ENCODE assay signal across 8 cellular contexts in genomic region chr7:101132626-101133600, GRCh38. TPM values are rescaled to one million over a fixed set of nuclear protein-coding genes. Genes with fewer than 3 reads are reported as not detected.
DNase-seq lines count a peak whose midpoint lies in the region; ATAC-seq and TF ChIP-seq lines count a peak whose summit lies in the region.
"Not testable (repeated sequence)": the region's sequence is repeated elsewhere in the genome, so short reads cannot be mapped to it uniquely, and the experiment has no call there.
"Had no signal": no experiment of that assay in that cellular context is flagged by ENCODE, and none has a peak within 500 bp of the region (broad histone marks: within the 10 kb centered on the region; RNA-seq: fewer than 3 reads in every experiment).

No MANE protein-coding gene starts in this region.

- not testable (repeated sequence) for H3K27me3 ChIP-seq in IMR-90 (ENCODE audit: control insufficient read depth, insufficient read depth, low read length); fibroblast of lung (ENCODE audit: control insufficient read depth, insufficient read depth, low read length); neuronal stem cell (ENCODE audit: control insufficient read depth in 3 of 3, insufficient read depth in 3 of 3, low read depth in 1 of 3, low read length in 3 of 3)

- not testable (repeated sequence) for H4K5ac ChIP-seq in IMR-90 (ENCODE audit: low read depth, low read length)

- not testable (repeated sequence) for H3K56ac ChIP-seq in IMR-90 (ENCODE audit: extremely low read depth, insufficient read depth, low read length)

- DNase-seq in IMR-90; fibroblast of lung (ENCODE audit: low read depth in 2 of 2); neuronal stem cell (ENCODE audit: low spot score): not testable (repeated sequence)
- DNase-seq in cardiac fibroblast (ENCODE audit: low read depth in 2 of 2) = peak; percentile 57 to 81

- H2BK12ac ChIP-seq in neuronal stem cell (ENCODE audit: low read length) = not testable (repeated sequence)

- peak overlapping the region; percentile 77; the same call in 1 of the 2 replicates for H2AK5ac ChIP-seq in IMR-90 (ENCODE audit: low read depth, low read length)
- H2AK5ac ChIP-seq in neuronal stem cell (ENCODE audit: low read depth, low read length) = peak overlapping the region; percentile 23

- WGBS in IMR-90 (ENCODE audit: extremely low coverage in 2 of 2, insufficient read length in 1 of 2), 2 experiments = 78% methylated on average over 6 of the region's 18 CpGs; no CpG with 5 or more reads in 1 of the 2 experiments
- WGBS in neuronal stem cell (ENCODE audit: extremely low coverage in 2 of 2, insufficient read length in 2 of 2, insufficient replicate concordance in 1 of 2), 2 donors = no CpG with 5 or more reads among the region's 18 CpGs

- not testable (repeated sequence) for H3K4me2 ChIP-seq in IMR-90 (ENCODE audit: low read depth, low read length); fibroblast of lung (ENCODE audit: extremely low read depth, insufficient read depth, low read length); neuronal stem cell (ENCODE audit: insufficient read depth, low read length, poor library complexity, severe bottlenecking)

- peak overlapping the region; percentile 66 for H2BK5ac ChIP-seq in IMR-90 (ENCODE audit: low read depth, low read length, poor library complexity, severe bottlenecking)
- H2BK5ac ChIP-seq in neuronal stem cell (ENCODE audit: low read length) = not testable (repeated sequence)

- H4K20me1 ChIP-seq in IMR-90 (ENCODE audit: insufficient read depth, low read length) = peaks cover 75% of the 10 kb centered on the region
- H4K20me1 ChIP-seq in fibroblast of lung (ENCODE audit: control insufficient read depth, extremely low read depth, insufficient read depth, low read length) = not testable (repeated sequence)

- not testable (repeated sequence) for H4K91ac ChIP-seq in IMR-90 (ENCODE audit: insufficient read depth, low read depth, low read length)
- peak overlapping the region; percentile 73 for H4K91ac ChIP-seq in neuronal stem cell (ENCODE audit: low read depth, low read length, poor library complexity)

- peak overlapping the region; percentile 1; the same call in 1 of the 2 replicates for H3K9ac ChIP-seq in IMR-90 (ENCODE audit: low read depth, low read length)
- H3K9ac ChIP-seq in fibroblast of lung (ENCODE audit: insufficient read depth, low read length); neuronal stem cell (ENCODE audit: low read depth, low read length, poor library complexity): not testable (repeated sequence)

- H3K36me3 Mint-ChIP-seq in activated T-helper 17 cell treated with anti-CD3 and anti-CD28 coated beads, Interleukin-2, amount 50 U/mL, for 72 hours (ENCODE audit: low read depth) = not testable (repeated sequence)

- peaks cover 30% of the 10 kb centered on the region for H3K79me2 ChIP-seq in fibroblast of lung (ENCODE audit: control insufficient read depth, insufficient read depth, low read length)

- dilution Hi-C loops in IMR-90 (cut with HindIII; ENCODE audit: low sequenced_read_pairs, unreplicated experiment) = not testable (repeated sequence)

- CTCF ChIA-PET in IMR-90 (lab: Yijun Ruan, JAX) = interaction anchor here (1.6 kb wide), 1 partner anchor 9 kb away, joined by 3 read pairs; no protein-coding TSS in a partner anchor

- H3K4me1 ChIP-seq in IMR-90 (ENCODE audit: control insufficient read depth, insufficient read depth, low read length) (peaks cover 23% of the 10 kb centered on the region; the same call in 1 of the 2 replicates), fibroblast of lung (ENCODE audit: control insufficient read depth, extremely low read depth, insufficient read depth, low read length) (peaks cover 32% of the 10 kb centered on the region), neuronal stem cell (ENCODE audit: control insufficient read depth in 2 of 2, insufficient read depth in 1 of 2, low read depth in 1 of 2, low read length in 2 of 2) (peaks cover 14 to 16% of the 10 kb centered on the region in 2 donors)

- H3K14ac ChIP-seq in IMR-90 (replicated peaks; ENCODE audit: low read depth, low read length) = 0 out of 2 replicates have a peak overlapping the region, but pooled peaks have one; percentile 77
- not testable (repeated sequence) for H3K14ac ChIP-seq in neuronal stem cell (ENCODE audit: low read length)

- not testable (repeated sequence) for TF ChIP-seq CTCF in IMR-90 (conservative IDR thresholded peaks at IDR 0.05; ENCODE audit: low read depth, low read length); cardiac fibroblast (IDR thresholded peaks at IDR 0.05; ENCODE audit: low read depth, low read length); fibroblast of lung (conservative IDR thresholded peaks at IDR 0.05 in 1 of 2, IDR thresholded peaks at IDR 0.05 in 1 of 2; ENCODE audit: low read depth in 1 of 2, low read length in 2 of 2)

- H3K23ac ChIP-seq in IMR-90 (ENCODE audit: low read depth, low read length) = 0 out of 2 replicates have a peak overlapping the region, but pooled peaks have one; percentile 85
- H3K23ac ChIP-seq in neuronal stem cell (ENCODE audit: low read depth, low read length, poor library complexity) = not testable (repeated sequence)

- not testable (repeated sequence) for H2BK15ac ChIP-seq in IMR-90 (ENCODE audit: low read depth, low read length); neuronal stem cell (ENCODE audit: low read length)

- BruUV-seq in IMR-90 (replicated peaks; lab: Mats Ljungman, UMichigan) = not testable (repeated sequence)

- not testable (repeated sequence) for H2BK20ac ChIP-seq in IMR-90 (ENCODE audit: low read depth, low read length)

- ATAC-seq in IMR-90 (ENCODE audit: low read depth); activated T-helper 17 cell treated with anti-CD3 and anti-CD28 coated beads, Interleukin-2, amount 50 U/mL, for 72 hours (replicated peaks): not testable (repeated sequence)

- H3K4me1 Mint-ChIP-seq in activated T-helper 17 cell treated with anti-CD3 and anti-CD28 coated beads, Interleukin-2, amount 50 U/mL, for 72 hours = peaks cover 14% of the 10 kb centered on the region

- H3K27ac Mint-ChIP-seq in activated T-helper 17 cell treated with anti-CD3 and anti-CD28 coated beads, Interleukin-2, amount 50 U/mL, for 72 hours = peak overlapping the region; percentile 7

- peak overlapping the region; percentile 52; the same call in 1 of the 2 replicates for H3K4ac ChIP-seq in IMR-90 (ENCODE audit: low read depth, low read length)
- not testable (repeated sequence) for H3K4ac ChIP-seq in neuronal stem cell (ENCODE audit: low read length)

- in situ Hi-C loops in IMR-90 (cut with MboI; ENCODE audit: low sequenced_read_pairs) = not testable (repeated sequence)

- peak overlapping the region in 1 of 2 experiments; percentile 50; a peak in 1 of 4 replicates for H4K8ac ChIP-seq in IMR-90 (ENCODE audit: low read depth in 2 of 2, low read length in 2 of 2)
- H4K8ac ChIP-seq in neuronal stem cell (ENCODE audit: low read depth, low read length) = not testable (repeated sequence)

- peak; percentile 49 for TF ChIP-seq POLR2A in IMR-90 (IDR thresholded peaks at IDR 0.05; ENCODE audit: low read depth, low read length)

- not testable (repeated sequence) for H3K9me1 ChIP-seq in IMR-90 (ENCODE audit: insufficient read depth, low read length)

- H2AK9ac ChIP-seq in IMR-90 (replicated peaks; ENCODE audit: low read depth, low read length, poor library complexity) = not testable (repeated sequence)

- not testable (repeated sequence) for H3K9me3 Mint-ChIP-seq in activated T-helper 17 cell treated with anti-CD3 and anti-CD28 coated beads, Interleukin-2, amount 50 U/mL, for 72 hours

- not testable (repeated sequence) for H3K4me3 Mint-ChIP-seq in activated T-helper 17 cell treated with anti-CD3 and anti-CD28 coated beads, Interleukin-2, amount 50 U/mL, for 72 hours

- not testable (repeated sequence) for H2BK120ac ChIP-seq in IMR-90 (ENCODE audit: low read depth, low read length); neuronal stem cell (ENCODE audit: low read depth, low read length)

- TF ChIP-seq RAD21 in IMR-90 (IDR thresholded peaks at IDR 0.05; ENCODE audit: low read length) = not testable (repeated sequence)

- intact Hi-C loops in IMR-90 (cut with micrococcal nuclease) = not testable (repeated sequence)

- H3K79me1 ChIP-seq in IMR-90 (ENCODE audit: low read depth in 1 of 2, low read length in 2 of 2) = peaks cover 19 to 65% of the 10 kb centered on the region in 2 experiments; a peak in 3 of 4 replicates
- H3K79me1 ChIP-seq in neuronal stem cell (ENCODE audit: low read depth, low read length) = not testable (repeated sequence)

- H3K27me3 Mint-ChIP-seq in activated T-helper 17 cell treated with anti-CD3 and anti-CD28 coated beads, Interleukin-2, amount 50 U/mL, for 72 hours = peaks cover 22% of the 10 kb centered on the region

- peak overlapping the region; percentile 26; the same call in 1 of the 2 replicates for H3K27ac ChIP-seq in IMR-90 (ENCODE audit: insufficient read depth, low read length)
- H3K27ac ChIP-seq in fibroblast of lung (ENCODE audit: insufficient read depth, low read length) = peak overlapping the region; percentile 33
- H3K27ac ChIP-seq in neuronal stem cell (replicated peaks; ENCODE audit: low read length) = not testable (repeated sequence)

- H3K36me3 ChIP-seq in IMR-90 (ENCODE audit: control insufficient read depth, insufficient read depth, low read length) (peaks cover 56% of the 10 kb centered on the region), fibroblast of lung (ENCODE audit: control insufficient read depth, insufficient read depth, low read length) (peaks cover 39% of the 10 kb centered on the region)
- H3K36me3 ChIP-seq in neuronal stem cell (replicated peaks in 1 of 2; ENCODE audit: control insufficient read depth in 2 of 2, insufficient read depth in 2 of 2, low read length in 2 of 2) = not testable (repeated sequence)

- not testable (repeated sequence) for H2AFZ ChIP-seq in IMR-90 (replicated peaks; ENCODE audit: low read length, poor library complexity); fibroblast of lung (ENCODE audit: low read length); neuronal stem cell (ENCODE audit: low read length)

- H3K18ac ChIP-seq in IMR-90 (ENCODE audit: low read depth, low read length) = not testable (repeated sequence)
- H3K18ac ChIP-seq in neuronal stem cell (ENCODE audit: low read length) = peak overlapping the region; percentile 33

- not testable (repeated sequence) for H3K9me3 ChIP-seq in IMR-90 (ENCODE audit: control insufficient read depth, insufficient read depth, low read length); fibroblast of lung (ENCODE audit: control insufficient read depth, insufficient read depth, low read depth, low read length); neuronal stem cell (replicated peaks in 1 of 2; ENCODE audit: control insufficient read depth in 2 of 2, insufficient read depth in 1 of 2, low read depth in 1 of 2, low read length in 2 of 2)

- POLR2A ChIA-PET in IMR-90 (lab: Charles Lee; ENCODE audit: unreplicated experiment) = interaction anchor here (0.7 kb wide), 1 partner anchor 297 kb away, joined by 5 read pairs; no protein-coding TSS in a partner anchor

- H3K4me3 ChIP-seq in IMR-90 (ENCODE audit: insufficient read depth, low read depth, low read length); fibroblast of lung (replicated peaks in 1 of 4; ENCODE audit: control extremely low read depth in 1 of 4, insufficient read depth in 1 of 4, low read depth in 3 of 4, low read length in 4 of 4); neuronal stem cell (ENCODE audit: low read length in 2 of 2): not testable (repeated sequence)
- peak overlapping the region in 1 of 2 donors; percentile 24 for H3K4me3 ChIP-seq in cardiac fibroblast (replicated peaks in 1 of 2; ENCODE audit: low read depth in 2 of 2, low read length in 2 of 2)

RNA-seq across cellular contexts. Expression of gene SERPINE1, which starts 6.0 kb away (rescaled TPM):
- total RNA-seq in IMR-90 (2012; rRNA removed) (1,441 and 1,485 TPM in 2 replicates), fibroblast of lung (41.3 and 167 TPM in 2 replicates)
- polyA plus RNA-seq in IMR-90 (2012; rRNA removed) (2,783 and 2,870 TPM in 2 replicates), fibroblast of lung (679 and 1,153 TPM in 2 replicates)
- 1,325 and 1,597 TPM in 2 replicates for polyA plus RNA-seq in IMR-90 (2012; cell fraction: cytosol; rRNA removed)
- polyA plus RNA-seq in IMR-90 (2012; cell fraction: nucleus; rRNA removed; ENCODE audit: low replicate concordance) = 924 and 1,074 TPM in 2 replicates
- total RNA-seq in activated T-helper 17 cell treated with anti-CD3 and anti-CD28 coated beads, Interleukin-2, amount 50 U/mL, for 72 hours = 1 to 10 TPM in 1 of 2 donors, under 1 TPM in 1; 0.30 to 4.5 TPM
- polyA plus RNA-seq in fibroblast of lung (2012) = 413 and 685 TPM in 2 replicates
- 763 and 1,105 TPM in 2 replicates for polyA minus RNA-seq in fibroblast of lung (ENCODE audit: low replicate concordance)
- 2.3 TPM for polyA plus RNA-seq in neuronal stem cell (2013, experiment 1 of 2)
- 2.2 TPM for polyA plus RNA-seq in neuronal stem cell (2013, experiment 2 of 2)
- total RNA-seq: SK-MEL-5 had no signal

RNA-seq across cellular contexts. Expression of gene AP1S1, which starts 21.4 kb away (rescaled TPM):
- total RNA-seq in IMR-90 (2012; rRNA removed) (233 and 295 TPM in 2 replicates), fibroblast of lung (127 and 139 TPM in 2 replicates)
- polyA plus RNA-seq in IMR-90 (2012; rRNA removed) (178 and 187 TPM in 2 replicates), fibroblast of lung (128 and 185 TPM in 2 replicates)
- 282 and 325 TPM in 2 replicates for polyA plus RNA-seq in IMR-90 (2012; cell fraction: cytosol; rRNA removed)
- polyA plus RNA-seq in IMR-90 (2012; cell fraction: nucleus; rRNA removed; ENCODE audit: low replicate concordance) = 110 and 121 TPM in 2 replicates
- total RNA-seq in activated T-helper 17 cell treated with anti-CD3 and anti-CD28 coated beads, Interleukin-2, amount 50 U/mL, for 72 hours = 10 to 100 TPM; 27.4 to 59.8 TPM
- polyA plus RNA-seq in fibroblast of lung (2012) = 136 and 181 TPM in 2 replicates
- polyA minus RNA-seq in fibroblast of lung (ENCODE audit: low replicate concordance) = 78.8 and 128 TPM in 2 replicates
- 50.8 TPM for polyA plus RNA-seq in neuronal stem cell (2013, experiment 1 of 2)
- polyA plus RNA-seq in neuronal stem cell (2013, experiment 2 of 2) = 51.6 TPM

RNA-seq across cellular contexts. Expression of gene VGF, which starts 32.5 kb away (rescaled TPM):
- total RNA-seq in IMR-90 (2012; rRNA removed) (0.18 and 0.28 TPM in 2 replicates), fibroblast of lung (0.26 and 0.66 TPM in 2 replicates)
- polyA plus RNA-seq in IMR-90 (2012; rRNA removed) (0.50 and 0.59 TPM in 2 replicates), fibroblast of lung (0.14 TPM in 1 of 2 replicates, not detected in the other)
- polyA plus RNA-seq in IMR-90 (2012; cell fraction: cytosol; rRNA removed) = 0.64 and 0.82 TPM in 2 replicates
- polyA plus RNA-seq in IMR-90 (2012; cell fraction: nucleus; rRNA removed; ENCODE audit: low replicate concordance) = 0.36 and 0.83 TPM in 2 replicates
- under 1 TPM; 0.13 to 0.48 TPM for total RNA-seq in activated T-helper 17 cell treated with anti-CD3 and anti-CD28 coated beads, Interleukin-2, amount 50 U/mL, for 72 hours
- polyA plus RNA-seq in fibroblast of lung (2012) = 0.10 and 1.5 TPM in 2 replicates
- 0.15 TPM in 1 of 2 replicates, not detected in the other for polyA minus RNA-seq in fibroblast of lung (ENCODE audit: low replicate concordance)
- polyA plus RNA-seq in neuronal stem cell (2013, experiment 1 of 2) = 3.6 TPM
- polyA plus RNA-seq in neuronal stem cell (2013, experiment 2 of 2) = 3.9 TPM
- total RNA-seq: CD8-positive, alpha-beta T cell had no signal

RNA-seq across cellular contexts. Expression of gene NAT16, which starts 47.2 kb away (rescaled TPM):
- not detected in 2 replicates for total RNA-seq in IMR-90 (2012; rRNA removed)
- polyA plus RNA-seq in IMR-90 (2012; rRNA removed) = 0.03 and 0.05 TPM in 2 replicates
- 0.02 and 0.04 TPM in 2 replicates for polyA plus RNA-seq in IMR-90 (2012; cell fraction: cytosol; rRNA removed)
- 0.25 and 0.53 TPM in 2 replicates for polyA plus RNA-seq in IMR-90 (2012; cell fraction: nucleus; rRNA removed; ENCODE audit: low replicate concordance)
- not detected for total RNA-seq in activated T-helper 17 cell treated with anti-CD3 and anti-CD28 coated beads, Interleukin-2, amount 50 U/mL, for 72 hours
- not detected in 2 replicates for total RNA-seq in fibroblast of lung
- not detected in 2 replicates for polyA plus RNA-seq in fibroblast of lung
- not detected in 2 replicates for polyA plus RNA-seq in fibroblast of lung (2012)
- polyA minus RNA-seq in fibroblast of lung (ENCODE audit: low replicate concordance) = not detected in 2 replicates
- polyA plus RNA-seq in neuronal stem cell (2013, experiment 1 of 2) = 1.4 TPM
- polyA plus RNA-seq in neuronal stem cell (2013, experiment 2 of 2) = 1.6 TPM
- total RNA-seq: CD8-positive, alpha-beta T cell; NCI-H460 had no signal

RNA-seq across cellular contexts. Expression of gene TRIM56, which starts 47.6 kb away (rescaled TPM):
- 3.9 and 4.4 TPM in 2 replicates for total RNA-seq in IMR-90 (2012; rRNA removed)
- polyA plus RNA-seq in IMR-90 (2012; rRNA removed) = 4.7 and 5.9 TPM in 2 replicates
- 2.7 and 2.9 TPM in 2 replicates for polyA plus RNA-seq in IMR-90 (2012; cell fraction: cytosol; rRNA removed)
- 10.6 and 11.6 TPM in 2 replicates for polyA plus RNA-seq in IMR-90 (2012; cell fraction: nucleus; rRNA removed; ENCODE audit: low replicate concordance)
- 10 to 100 TPM; 45.4 to 55.5 TPM for total RNA-seq in activated T-helper 17 cell treated with anti-CD3 and anti-CD28 coated beads, Interleukin-2, amount 50 U/mL, for 72 hours
- total RNA-seq in fibroblast of lung = 21.8 and 27.6 TPM in 2 replicates
- 4.7 and 6.0 TPM in 2 replicates for polyA plus RNA-seq in fibroblast of lung
- polyA plus RNA-seq in fibroblast of lung (2012) = 11.3 and 16.2 TPM in 2 replicates
- 9.5 and 9.6 TPM in 2 replicates for polyA minus RNA-seq in fibroblast of lung (ENCODE audit: low replicate concordance)
- 3.3 TPM for polyA plus RNA-seq in neuronal stem cell (2013, experiment 1 of 2)
- 3.7 TPM for polyA plus RNA-seq in neuronal stem cell (2013, experiment 2 of 2)
